1 cellular context compared by ENCODE assay signal in genomic region chr5:54254482-54255198, GRCh38.
TF ChIP-seq lines count a peak whose summit lies in the region.

No MANE protein-coding gene starts in this region.

TF ChIP-seq in HepG2, 621 proteins besides CTCF, POLR2A, EP300 and RAD21 (continued from another document):
- TF ChIP-seq, protein P1, sequence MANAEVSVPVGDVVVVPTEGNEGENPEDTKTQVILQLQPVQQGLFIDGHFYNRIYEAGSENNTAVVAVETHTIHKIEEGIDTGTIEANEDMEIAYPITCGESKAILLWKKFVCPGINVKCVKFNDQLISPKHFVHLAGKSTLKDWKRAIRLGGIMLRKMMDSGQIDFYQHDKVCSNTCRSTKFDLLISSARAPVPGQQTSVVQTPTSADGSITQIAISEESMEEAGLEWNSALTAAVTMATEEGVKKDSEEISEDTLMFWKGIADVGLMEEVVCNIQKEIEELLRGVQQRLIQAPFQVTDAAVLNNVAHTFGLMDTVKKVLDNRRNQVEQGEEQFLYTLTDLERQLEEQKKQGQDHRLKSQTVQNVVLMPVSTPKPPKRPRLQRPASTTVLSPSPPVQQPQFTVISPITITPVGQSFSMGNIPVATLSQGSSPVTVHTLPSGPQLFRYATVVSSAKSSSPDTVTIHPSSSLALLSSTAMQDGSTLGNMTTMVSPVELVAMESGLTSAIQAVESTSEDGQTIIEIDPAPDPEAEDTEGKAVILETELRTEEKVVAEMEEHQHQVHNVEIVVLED (CRISPR knock-in tag; IDR thresholded peaks at IDR 0.05; ENCODE audit: borderline replicate concordance), result no peak
- TF ChIP-seq ADNP (CRISPR knock-in tag; IDR thresholded peaks at IDR 0.05), result no peak
- TF ChIP-seq, protein P2, sequence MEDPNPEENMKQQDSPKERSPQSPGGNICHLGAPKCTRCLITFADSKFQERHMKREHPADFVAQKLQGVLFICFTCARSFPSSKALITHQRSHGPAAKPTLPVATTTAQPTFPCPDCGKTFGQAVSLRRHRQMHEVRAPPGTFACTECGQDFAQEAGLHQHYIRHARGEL (CRISPR knock-in tag; IDR thresholded peaks at IDR 0.05), result peak; percentile 98
- no peak for TF ChIP-seq RFX3 (CRISPR knock-in tag; IDR thresholded peaks at IDR 0.05)
- TF ChIP-seq MNT (IDR thresholded peaks at IDR 0.05), result no peak
- no peak for TF ChIP-seq NR2F6 (IDR thresholded peaks at IDR 0.05)
- no peak for TF ChIP-seq NR2F6 (CRISPR knock-in tag; IDR thresholded peaks at IDR 0.05)
- TF ChIP-seq STAG1 (CRISPR knock-in tag; IDR thresholded peaks at IDR 0.05), result peak; percentile 59
- no peak for TF ChIP-seq HNRNPH1 (optimal IDR thresholded peaks at IDR 0.05; ENCODE audit: low read depth, low read length)
- no peak for TF ChIP-seq ZNF619 (CRISPR knock-in tag; IDR thresholded peaks at IDR 0.05)
- no peak for TF ChIP-seq ZNF652 (CRISPR knock-in tag; IDR thresholded peaks at IDR 0.05; ENCODE audit: borderline replicate concordance, low read depth)
